In the genomic region with DNA sequence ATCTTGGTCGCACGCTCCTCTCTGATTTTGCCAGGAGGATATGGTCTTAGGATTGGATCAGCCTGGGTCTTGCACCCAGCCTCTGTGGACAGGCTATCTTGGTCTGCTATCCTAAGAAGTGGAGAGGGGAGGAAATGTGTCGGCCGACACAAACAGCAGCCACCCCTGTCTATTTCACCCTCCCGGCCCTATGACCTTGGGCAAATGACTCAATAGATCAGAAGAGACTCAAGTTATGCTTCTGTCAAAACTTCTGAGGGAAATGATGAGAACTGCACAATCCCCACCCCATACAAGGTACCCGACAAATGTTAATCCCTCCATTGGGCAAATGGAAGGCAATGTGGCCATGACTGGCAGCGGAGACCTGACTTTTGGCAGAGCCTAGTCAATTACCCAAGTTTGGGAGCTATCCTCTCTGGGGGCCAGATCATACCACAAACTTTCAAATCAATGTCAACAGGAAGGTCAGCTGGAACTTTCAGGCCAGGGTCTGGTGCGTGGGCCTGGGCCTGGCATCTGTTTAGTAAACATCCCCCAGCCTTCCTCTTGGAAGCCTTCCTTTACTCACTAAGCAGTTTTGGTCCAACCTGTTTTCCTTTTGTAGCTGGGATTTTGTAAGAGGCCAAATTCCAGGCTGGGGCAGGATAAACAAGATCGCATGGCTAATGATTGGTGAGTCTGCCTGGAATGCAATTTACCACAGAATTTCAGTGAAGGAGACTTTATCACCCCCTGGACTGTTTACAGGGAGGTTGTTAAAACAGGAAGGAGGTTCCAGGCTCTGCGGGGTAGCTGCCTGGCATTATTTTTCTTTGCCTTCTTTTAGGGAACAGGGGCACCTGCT, we compare ENCODE assay signal across 8 cellular contexts.
DNase-seq lines count a peak whose midpoint lies in the region; ATAC-seq and TF ChIP-seq lines count a peak whose summit lies in the region.

No MANE protein-coding gene starts in this region.

- peak overlapping the region; percentile 34 for H2BK120ac ChIP-seq in trophoblast cell (ENCODE audit: insufficient read depth, low read length, poor library complexity)

- H3K4me1 ChIP-seq in SJSA1 (replicated peaks) (peaks cover 18% of the 10 kb centered on the region), trophoblast cell (ENCODE audit: control insufficient read depth in 1 of 2, insufficient read depth in 2 of 2, low read length in 2 of 2) (peaks cover 19% of the 10 kb centered on the region in 2 experiments)

- H3K4me2 ChIP-seq in trophoblast cell (ENCODE audit: low read length), result peak overlapping the region; percentile 17

- H2AFZ ChIP-seq in trophoblast cell (ENCODE audit: insufficient read depth, low read length, poor library complexity), result no peak overlapping the region

- TF ChIP-seq CTCF in fibroblast of pulmonary artery (IDR thresholded peaks at IDR 0.05; ENCODE audit: low read length, missing control alignments), result no peak

- WGBS in trophoblast cell (ENCODE audit: extremely low coverage, insufficient coverage, insufficient read length), result no CpG with 5 or more reads among the region's 10 CpGs

- ATAC-seq in GM18907 (IDR thresholded peaks at IDR 0.05; ENCODE audit: unreplicated experiment) (no peak), GM19023 (IDR thresholded peaks at IDR 0.05; ENCODE audit: unreplicated experiment) (no peak), HG03571 (IDR thresholded peaks at IDR 0.05; ENCODE audit: unreplicated experiment) (no peak)

- H3K4ac ChIP-seq in trophoblast cell (ENCODE audit: low read depth, low read length), result peak overlapping the region; percentile 66

- no peaks in the 10 kb centered on the region for H3K79me2 ChIP-seq in trophoblast cell (ENCODE audit: control insufficient read depth, insufficient read depth, low read length, poor library complexity)

- peak overlapping the region; percentile 89 for H4K91ac ChIP-seq in trophoblast cell (ENCODE audit: low read depth, low read length)

- H3K14ac ChIP-seq in trophoblast cell (ENCODE audit: low read length), result peak overlapping the region; percentile 80

- peak overlapping the region; percentile 73 for H2BK5ac ChIP-seq in trophoblast cell (ENCODE audit: low read depth, low read length, poor library complexity)

- H3K27me3 ChIP-seq in SJSA1 (replicated peaks) (no peaks in the 10 kb centered on the region), trophoblast cell (ENCODE audit: insufficient read depth, low read length) (no peaks in the 10 kb centered on the region)

- H3K27ac ChIP-seq in SJSA1 (0 out of 2 replicates have a peak overlapping the region, but pooled peaks have one; percentile 13), trophoblast cell (ENCODE audit: low read depth, low read length) (peak overlapping the region; percentile 81)

- H3K4me3 ChIP-seq in SJSA1 (no peak overlapping the region), fibroblast of pulmonary artery (replicated peaks; ENCODE audit: low read depth, low read length) (no peak overlapping the region), trophoblast cell (ENCODE audit: low read depth, low read length) (no peak overlapping the region)

- peak overlapping the region; percentile 63 for H3K18ac ChIP-seq in trophoblast cell (ENCODE audit: low read length)

- H2BK12ac ChIP-seq in trophoblast cell (ENCODE audit: low read length), result peak overlapping the region; percentile 81

- peak overlapping the region; percentile 70 for H4K8ac ChIP-seq in trophoblast cell (ENCODE audit: low read depth, low read length)

- H2AK5ac ChIP-seq in trophoblast cell (ENCODE audit: low read length), result peak overlapping the region; percentile 78

- H3K23ac ChIP-seq in trophoblast cell (ENCODE audit: low read length), result no peak overlapping the region

- H3K36me3 ChIP-seq in SJSA1 (no peaks in the 10 kb centered on the region), trophoblast cell (ENCODE audit: control insufficient read depth in 1 of 2, insufficient read depth in 2 of 2, low read length in 2 of 2) (no peaks in the 10 kb centered on the region)

- H3K9me3 ChIP-seq in SJSA1 (replicated peaks), result no peaks in the 10 kb centered on the region
- H3K9me3 ChIP-seq in trophoblast cell (ENCODE audit: insufficient read depth, low read depth, low read length), result no peaks in the 10 kb centered on the region

- H3K79me1 ChIP-seq in trophoblast cell (ENCODE audit: low read length), result peaks cover 20% of the 10 kb centered on the region

- no peak overlapping the region for H4K12ac ChIP-seq in trophoblast cell (ENCODE audit: low read depth, low read length)

- DNase-seq in GM03348 (ENCODE audit: low spot score), result peak; percentile 85
- peak; percentile 56 to 71 for DNase-seq in SJSA1 (ENCODE audit: low read depth in 1 of 2, low spot score in 2 of 2)
- DNase-seq in fibroblast of pulmonary artery (ENCODE audit: low read depth), result peak; percentile 87
- DNase-seq in trophoblast cell, result peak; percentile 94 to 98
- no peak for DNase-seq in NCI-H1417 treated with DMSO at 0.1 percent for 48 hours (lab: John Stamatoyannopoulos, UW)

- no peak overlapping the region for H3K9ac ChIP-seq in trophoblast cell (ENCODE audit: low read length)
